Comparison of ENCODE assay signal across 1 cellular context in genomic region chr3:49120438-49121135, GRCh38.
TF ChIP-seq lines count a peak whose summit lies in the region.

Gene USP19 (minus strand): TSS chr3:49120823. CDS start chr3:49119145, 1,678 bp downstream.

TF ChIP-seq in HepG2, 621 proteins besides CTCF, POLR2A, EP300 and RAD21 (continued from another document and continues in another):
- TF ChIP-seq ZBTB40 (IDR thresholded peaks at IDR 0.05) (peak; percentile 77), ZBTB40 (CRISPR knock-in tag; IDR thresholded peaks at IDR 0.05) (peak; percentile 79), FOXK2 (IDR thresholded peaks at IDR 0.05) (peak; percentile 88), RFXANK (CRISPR knock-in tag; IDR thresholded peaks at IDR 0.05) (peak; percentile 70; the same call in 1 of the 2 replicates), IKZF5 (CRISPR knock-in tag; IDR thresholded peaks at IDR 0.05) (peak; percentile 79), ZNF598 (CRISPR knock-in tag; IDR thresholded peaks at IDR 0.05; ENCODE audit: borderline replicate concordance) (no peak), ZNF552 (CRISPR knock-in tag; IDR thresholded peaks at IDR 0.05; ENCODE audit: borderline replicate concordance) (no peak), THAP11 (CRISPR knock-in tag; IDR thresholded peaks at IDR 0.05) (peak; percentile 92), SNAPC4 (CRISPR knock-in tag; IDR thresholded peaks at IDR 0.05) (no peak), TAF15 (IDR thresholded peaks at IDR 0.05; ENCODE audit: low read depth, low read length, poor library complexity, severe bottlenecking) (peak; percentile 59), POLR2G (IDR thresholded peaks at IDR 0.05; ENCODE audit: low read depth, low read length) (peak; percentile 94), REL (CRISPR knock-in tag; conservative IDR thresholded peaks at IDR 0.05) (peak; percentile 36; the same call in 1 of the 2 replicates), TFAP4 (IDR thresholded peaks at IDR 0.05; ENCODE audit: borderline replicate concordance, low read depth) (peak; percentile 8; the same call in 1 of the 2 replicates), SIX1 (CRISPR knock-in tag; IDR thresholded peaks at IDR 0.05; ENCODE audit: borderline replicate concordance) (no peak), MZF1 (CRISPR knock-in tag; IDR thresholded peaks at IDR 0.05; ENCODE audit: borderline replicate concordance) (peak; percentile 53; the same call in 1 of the 2 replicates), ZNF367 (CRISPR knock-in tag; IDR thresholded peaks at IDR 0.05; ENCODE audit: borderline replicate concordance) (no peak; the same call in 1 of the 2 replicates), ONECUT2 (CRISPR knock-in tag; IDR thresholded peaks at IDR 0.05) (no peak), YEATS4 (CRISPR knock-in tag; IDR thresholded peaks at IDR 0.05; ENCODE audit: borderline replicate concordance) (peak; percentile 85; the same call in 1 of the 2 replicates), ZNF282 (IDR thresholded peaks at IDR 0.05; ENCODE audit: partially characterized antibody) (no peak), CENPT (CRISPR knock-in tag; IDR thresholded peaks at IDR 0.05; ENCODE audit: low read depth) (0 out of 2 replicates have a peak, but pooled peaks have one; percentile 54), TRAFD1 (CRISPR knock-in tag; IDR thresholded peaks at IDR 0.05; ENCODE audit: borderline replicate concordance) (no peak), ZNF772 (CRISPR knock-in tag; IDR thresholded peaks at IDR 0.05) (peak; percentile 85), AKAP8 (CRISPR knock-in tag; IDR thresholded peaks at IDR 0.05) (0 out of 2 replicates have a peak, but pooled peaks have one; percentile 50), ZNF670 (CRISPR knock-in tag; IDR thresholded peaks at IDR 0.05; ENCODE audit: borderline replicate concordance) (no peak; the same call in 1 of the 2 replicates), DR1 (CRISPR knock-in tag; IDR thresholded peaks at IDR 0.05) (peak; percentile 29; the same call in 1 of the 2 replicates), RELA (CRISPR knock-in tag; IDR thresholded peaks at IDR 0.05) (0 out of 2 replicates have a peak, but pooled peaks have one; percentile 60), ZBED4 (CRISPR knock-in tag; IDR thresholded peaks at IDR 0.05; ENCODE audit: borderline replicate concordance) (peak; percentile 96), POLR2AphosphoS5 (IDR thresholded peaks at IDR 0.05; ENCODE audit: low read depth, low read length) (peak; percentile 84), REPIN1 (CRISPR knock-in tag; IDR thresholded peaks at IDR 0.05; ENCODE audit: borderline replicate concordance, low read depth) (peak; percentile 76; the same call in 1 of the 2 replicates), ZBTB14 (CRISPR knock-in tag; IDR thresholded peaks at IDR 0.05) (no peak), PPARG (CRISPR knock-in tag; conservative IDR thresholded peaks at IDR 0.05) (0 out of 2 replicates have a peak, but pooled peaks have one; percentile 33)
